In the genomic region with DNA sequence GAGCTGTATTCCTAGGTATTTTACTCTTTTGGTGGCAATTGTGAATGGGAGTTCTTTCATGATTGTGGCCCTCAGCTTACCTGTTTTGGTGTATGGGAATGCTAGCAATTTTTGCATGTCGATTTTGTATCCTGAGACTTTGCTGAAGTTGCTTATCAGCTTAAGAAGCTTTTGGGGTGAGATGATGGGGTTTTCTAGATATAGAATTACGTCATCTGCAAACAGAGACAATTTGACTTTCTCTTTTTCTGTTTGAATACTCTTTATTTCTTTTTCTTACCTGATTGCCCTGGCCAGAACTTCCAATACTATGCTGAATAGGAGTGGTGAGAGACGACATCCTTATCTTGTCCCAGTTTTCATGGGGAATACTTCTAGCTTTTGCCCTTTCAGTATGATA, we compare ENCODE assay signal across 2 cellular contexts.
TF ChIP-seq lines count a peak whose summit lies in the region.

No MANE protein-coding gene starts in this region.

TF ChIP-seq in HepG2, 621 proteins besides CTCF, POLR2A, EP300 and RAD21:
- TF ChIP-seq ATF7 (IDR thresholded peaks at IDR 0.05) (peak; percentile 95), ATF7 (CRISPR knock-in tag; IDR thresholded peaks at IDR 0.05) (no peak), THYN1 (CRISPR knock-in tag; IDR thresholded peaks at IDR 0.05; ENCODE audit: borderline replicate concordance, low read depth) (no peak)

TF ChIP-seq in GM12878, 131 proteins besides CTCF, POLR2A, EP300 and RAD21:
- no peak for TF ChIP-seq SMAD1 (IDR thresholded peaks at IDR 0.05; ENCODE audit: low read depth, partially characterized antibody)
- peak; percentile 48; the same call in 1 of the 2 replicates for TF ChIP-seq ATF7 (IDR thresholded peaks at IDR 0.05; ENCODE audit: low read depth)
